ENCODE assay signal across 10 cellular contexts in genomic region chr7:130151591-130152269, GRCh38. TPM values are rescaled to one million over a fixed set of nuclear protein-coding genes. Genes with fewer than 3 reads are reported as not detected.
A peak's percentile ranks its signal among the peaks of the same experiment; 100 is the strongest.
DNase-seq lines count a peak whose midpoint lies in the region; ATAC-seq, FAIRE-seq and TF ChIP-seq lines count a peak whose summit lies in the region.
"Had no signal": no experiment of that assay in that cellular context is flagged by ENCODE, and none has a peak within 500 bp of the region (broad histone marks: within the 10 kb centered on the region; RNA-seq: fewer than 3 reads in every experiment).

No MANE protein-coding gene starts in this region.

- in situ Hi-C loops in GM13977 (cut with MboI; ENCODE audit: low pct_unique_long_range_greater_than_20kb, low sequenced_read_pairs, unreplicated experiment) = no loop called here

- TF ChIP-seq EP300 in Ishikawa (IDR thresholded peaks at IDR 0.05; ENCODE audit: borderline replicate concordance) = no peak

- no peak overlapping the region for H3K27ac Mint-ChIP-seq in activated T-cell treated with anti-CD3 and anti-CD28 coated beads, Interleukin-2, amount 50 U/mL, for 72 hours
- H3K27ac Mint-ChIP-seq in naive thymus-derived CD8-positive, alpha-beta T cell = no peak overlapping the region

- TF ChIP-seq POLR2A in H54 (IDR thresholded peaks at IDR 0.05; ENCODE audit: low read depth, low read length) = no peak

- ATAC-seq in activated T-cell treated with anti-CD3 and anti-CD28 coated beads, Interleukin-2, amount 50 U/mL, for 72 hours (replicated peaks in 1 of 2) = peak; percentile 47 to 64
- ATAC-seq in naive thymus-derived CD8-positive, alpha-beta T cell = peak; percentile 52 to 71

- H3K27me3 Mint-ChIP-seq in activated T-cell treated with anti-CD3 and anti-CD28 coated beads, Interleukin-2, amount 50 U/mL, for 72 hours (ENCODE audit: low read depth) = peaks cover 11% of the 10 kb centered on the region
- peaks cover 0 to 23% (median 1%) of the 10 kb centered on the region in 5 donors for H3K27me3 Mint-ChIP-seq in naive thymus-derived CD8-positive, alpha-beta T cell

- no peak for TF ChIP-seq CTCF in GM13977 (IDR thresholded peaks at IDR 0.05; ENCODE audit: extremely low read depth, insufficient read depth, missing control alignments)

- no peak for FAIRE-seq in H54 (lab: Jason Lieb, UNC)

- H3K36me3 Mint-ChIP-seq in activated T-cell treated with anti-CD3 and anti-CD28 coated beads, Interleukin-2, amount 50 U/mL, for 72 hours (ENCODE audit: insufficient read depth in 2 of 2) = no peaks in the 10 kb centered on the region
- peaks cover 0 to 3% (median 0%) of the 10 kb centered on the region in 3 donors for H3K36me3 Mint-ChIP-seq in naive thymus-derived CD8-positive, alpha-beta T cell

- no peaks in the 10 kb centered on the region for H3K4me1 Mint-ChIP-seq in activated T-cell treated with anti-CD3 and anti-CD28 coated beads, Interleukin-2, amount 50 U/mL, for 72 hours (ENCODE audit: low read depth)
- H3K4me1 Mint-ChIP-seq in naive thymus-derived CD8-positive, alpha-beta T cell = peaks cover 0 to 16% (median 0%) of the 10 kb centered on the region in 4 donors

- POLR2A ChIA-PET in naive thymus-derived CD8-positive, alpha-beta T cell (lab: Charles Lee) = interaction anchor here (0.7 kb wide), 1 partner anchor 10 kb away, joined by 3 read pairs; no protein-coding TSS in a partner anchor

- H3K9me3 Mint-ChIP-seq in activated T-cell treated with anti-CD3 and anti-CD28 coated beads, Interleukin-2, amount 50 U/mL, for 72 hours = no peaks in the 10 kb centered on the region
- H3K9me3 Mint-ChIP-seq in naive thymus-derived CD8-positive, alpha-beta T cell = peaks cover 0 to 10% (median 0%) of the 10 kb centered on the region in 9 donors

- no peak overlapping the region for H3K4me3 Mint-ChIP-seq in activated T-cell treated with anti-CD3 and anti-CD28 coated beads, Interleukin-2, amount 50 U/mL, for 72 hours
- H3K4me3 Mint-ChIP-seq in naive thymus-derived CD8-positive, alpha-beta T cell = no peak overlapping the region

- peak; percentile 27 for DNase-seq in Daoy (ENCODE audit: low read depth)
- DNase-seq in activated T-cell treated with anti-CD3 and anti-CD28 coated beads, Interleukin-2, amount 50 U/mL, for 72 hours = peak; percentile 39 to 49
- peak in 7 of 10 donors; percentile 26 to 60 (median 43) for DNase-seq in naive thymus-derived CD8-positive, alpha-beta T cell
- DNase-seq in GM13977 (ENCODE audit: low spot score) = no peak
- DNase-seq in NCI-H2171 (lab: John Stamatoyannopoulos, UW) = no peak
- no peak for DNase-seq in H54 (ENCODE audit: insufficient read length, low spot score)
- no peak for DNase-seq in NCI-H774 (lab: John Stamatoyannopoulos, UW)
- DNase-seq: NCI-H2171 treated with DMSO at 0.1 percent for 48 hours had no signal

- TF ChIP-seq RAD21 in Ishikawa (IDR thresholded peaks at IDR 0.05; ENCODE audit: low read depth) = no peak

TF ChIP-seq in Ishikawa, 13 proteins besides CTCF, POLR2A, EP300 and RAD21:
- no peak for TF ChIP-seq EGR1 (IDR thresholded peaks at IDR 0.05)
- TF ChIP-seq CREB1 (IDR thresholded peaks at IDR 0.05; ENCODE audit: low read depth) = no peak
- 0 out of 2 replicates have a peak, but pooled peaks have one; percentile 45 for TF ChIP-seq CEBPB (IDR thresholded peaks at IDR 0.05)
- no peak for TF ChIP-seq NFIC (IDR thresholded peaks at IDR 0.05)
- TF ChIP-seq, protein P1, sequence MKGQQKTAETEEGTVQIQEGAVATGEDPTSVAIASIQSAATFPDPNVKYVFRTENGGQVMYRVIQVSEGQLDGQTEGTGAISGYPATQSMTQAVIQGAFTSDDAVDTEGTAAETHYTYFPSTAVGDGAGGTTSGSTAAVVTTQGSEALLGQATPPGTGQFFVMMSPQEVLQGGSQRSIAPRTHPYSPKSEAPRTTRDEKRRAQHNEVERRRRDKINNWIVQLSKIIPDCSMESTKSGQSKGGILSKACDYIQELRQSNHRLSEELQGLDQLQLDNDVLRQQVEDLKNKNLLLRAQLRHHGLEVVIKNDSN (IDR thresholded peaks at IDR 0.05) = no peak

RNA-seq across cellular contexts. Expression of gene TMEM209, which starts 53.5 kb away (rescaled TPM):
- 30.9 and 46.7 TPM in 2 replicates for total RNA-seq in Daoy (2014; rRNA removed; shearing (Covaris generic))
- 10 to 100 TPM; 46.1 to 58.2 TPM for total RNA-seq in activated T-cell treated with anti-CD3 and anti-CD28 coated beads, Interleukin-2, amount 50 U/mL, for 72 hours
- total RNA-seq in naive thymus-derived CD8-positive, alpha-beta T cell = 10 to 100 TPM; 36.9 to 37.6 TPM
- polyA plus RNA-seq in naive thymus-derived CD8-positive, alpha-beta T cell = 10 to 100 TPM; 40.8 to 44.3 (median 43.2) TPM

RNA-seq across cellular contexts. Expression of gene SSMEM1, which starts 55.9 kb away (rescaled TPM):
- not detected in 2 replicates for total RNA-seq in Daoy (2014; rRNA removed; shearing (Covaris generic))
- not detected for total RNA-seq in activated T-cell treated with anti-CD3 and anti-CD28 coated beads, Interleukin-2, amount 50 U/mL, for 72 hours
- not detected for total RNA-seq in naive thymus-derived CD8-positive, alpha-beta T cell
- not detected for polyA plus RNA-seq in naive thymus-derived CD8-positive, alpha-beta T cell
- total RNA-seq: T-helper 1 cell treated with Interleukin-12 subunit alpha and Interleukin-12 subunit beta and Interleukin-4 antibody, amounts not matched to agents 30 ng/mL and 1 ng/mL, for 36 hours had no signal

Comparison
In these comparisons a context has a peak if more than half of its experiments do, and no peak if none do; other contexts are left out.
1. DNase-seq: peak in Daoy (single experiment), activated T-cell treated with anti-CD3 and anti-CD28 coated beads, Interleukin-2, amount 50 U/mL, for 72 hours (2 of 2) and naive thymus-derived CD8-positive, alpha-beta T cell (7 of 10); none in GM13977 (single experiment), NCI-H2171 (single experiment), H54 (single experiment) and NCI-H774 (single experiment).